1 cellular context compared by ENCODE assay signal in genomic region chr1:181089777-181090505, GRCh38.
TF ChIP-seq lines count a peak whose summit lies in the region.

No MANE protein-coding gene starts in this region.

TF ChIP-seq in K562, 482 proteins besides CTCF, POLR2A, EP300 and RAD21 (continued from another document and continues in another):
- TF ChIP-seq MITF (IDR thresholded peaks at IDR 0.05), result 0 out of 2 replicates have a peak, but pooled peaks have one; percentile 6
- 0 out of 2 replicates have a peak, but pooled peaks have one; percentile 38 for TF ChIP-seq CREM (IDR thresholded peaks at IDR 0.05; ENCODE audit: low read depth)
- no peak for TF ChIP-seq HMBOX1 (IDR thresholded peaks at IDR 0.05)
- TF ChIP-seq STAT5B (CRISPR knock-in tag; IDR thresholded peaks at IDR 0.05), result no peak
- peak; percentile 68 for TF ChIP-seq NFIC (IDR thresholded peaks at IDR 0.05)
- peak in 1 of 2 experiments; percentile 67; a peak in 2 of 4 replicates for TF ChIP-seq MNT (conservative IDR thresholded peaks at IDR 0.05)
- TF ChIP-seq ZFP1 (CRISPR knock-in tag; IDR thresholded peaks at IDR 0.05), result peak; percentile 52; the same call in 1 of the 2 replicates
- no peak for TF ChIP-seq ZBTB12 (CRISPR knock-in tag; IDR thresholded peaks at IDR 0.05)
- TF ChIP-seq TBL1XR1 (IDR thresholded peaks at IDR 0.05; ENCODE audit: low read length in 2 of 2), result peak; percentile 28 to 71; a peak in 2 of 4 replicates
- no peak for TF ChIP-seq ZNF695 (CRISPR knock-in tag; IDR thresholded peaks at IDR 0.05)
- peak; percentile 61 for TF ChIP-seq MAX (CRISPR knock-in tag; IDR thresholded peaks at IDR 0.05)
- TF ChIP-seq E2F5 (CRISPR knock-in tag; IDR thresholded peaks at IDR 0.05), result peak; percentile 69; the same call in 1 of the 2 replicates
- TF ChIP-seq ZNF740 (CRISPR knock-in tag; IDR thresholded peaks at IDR 0.05), result 0 out of 2 replicates have a peak, but pooled peaks have one; percentile 4
- no peak for TF ChIP-seq ZNF740 (tag; IDR thresholded peaks at IDR 0.05)
- TF ChIP-seq HDAC6 (IDR thresholded peaks at IDR 0.05; ENCODE audit: low read depth, low read length), result 0 out of 2 replicates have a peak, but pooled peaks have one; percentile 39
- peak; percentile 37; the same call in 1 of the 2 replicates for TF ChIP-seq DMBX1 (CRISPR knock-in tag; IDR thresholded peaks at IDR 0.05; ENCODE audit: borderline replicate concordance)
- 0 out of 2 replicates have a peak, but pooled peaks have one; percentile 29 for TF ChIP-seq ZNF583 (CRISPR knock-in tag; IDR thresholded peaks at IDR 0.05)
- peak; percentile 24 for TF ChIP-seq SMAD1 (IDR thresholded peaks at IDR 0.05; ENCODE audit: low read depth, low read length, partially characterized antibody)
- no peak for TF ChIP-seq ATF1 (CRISPR knock-in tag; IDR thresholded peaks at IDR 0.05)
- TF ChIP-seq ATF1 (tag; IDR thresholded peaks at IDR 0.05), result peak; percentile 38
- peak; percentile 76; the same call in 1 of the 2 replicates for TF ChIP-seq FOXP4 (CRISPR knock-in tag; IDR thresholded peaks at IDR 0.05; ENCODE audit: borderline replicate concordance)
- TF ChIP-seq ZBTB49 (CRISPR knock-in tag; IDR thresholded peaks at IDR 0.05; ENCODE audit: borderline replicate concordance), result peak; percentile 87
- peak; percentile 94 for TF ChIP-seq RBM22 (IDR thresholded peaks at IDR 0.05; ENCODE audit: low read depth, low read length, poor library complexity, severe bottlenecking)
- TF ChIP-seq TARDBP (IDR thresholded peaks at IDR 0.05), result 0 out of 2 replicates have a peak, but pooled peaks have one; percentile 15
- TF ChIP-seq SMC3 (conservative IDR thresholded peaks at IDR 0.05; ENCODE audit: insufficient read depth, low read depth, low read length), result 0 out of 2 replicates have a peak, but pooled peaks have one; percentile 3
- TF ChIP-seq PHF20 (IDR thresholded peaks at IDR 0.05; ENCODE audit: partially characterized antibody), result no peak
- TF ChIP-seq GABPB1 (CRISPR knock-in tag; IDR thresholded peaks at IDR 0.05), result peak; percentile 55
- TF ChIP-seq ZNF274 (IDR thresholded peaks at IDR 0.05; ENCODE audit: borderline replicate concordance, low read depth, low read length), result no peak
- TF ChIP-seq MAZ (CRISPR knock-in tag; conservative IDR thresholded peaks at IDR 0.05 in 1 of 2, IDR thresholded peaks at IDR 0.05 in 1 of 2), result peak; percentile 77 to 83
- TF ChIP-seq TBP (optimal IDR thresholded peaks at IDR 0.05; ENCODE audit: low read depth, low read length), result peak; percentile 38
- TF ChIP-seq CHD1 (IDR thresholded peaks at IDR 0.05; ENCODE audit: low read length), result no peak
- TF ChIP-seq SRF (CRISPR knock-in tag; IDR thresholded peaks at IDR 0.05), result peak in 1 of 2 experiments; percentile 52; a peak in 1 of 4 replicates
- TF ChIP-seq CTBP1 (IDR thresholded peaks at IDR 0.05; ENCODE audit: borderline replicate concordance), result peak; percentile 82
- TF ChIP-seq KDM5B (IDR thresholded peaks at IDR 0.05; ENCODE audit: insufficient replicate concordance, low read depth, low read length), result peak; percentile 39
- TF ChIP-seq BRD9 (IDR thresholded peaks at IDR 0.05; ENCODE audit: low read depth, partially characterized antibody), result no peak
- TF ChIP-seq MYC (IDR thresholded peaks at IDR 0.05; ENCODE audit: low read depth, low read length), result peak; percentile 67
- TF ChIP-seq MYC (CRISPR knock-in tag; IDR thresholded peaks at IDR 0.05; ENCODE audit: borderline replicate concordance, low read depth), result no peak; the same call in 1 of the 2 replicates
- peak; percentile 20; the same call in 1 of the 2 replicates for TF ChIP-seq CBFA2T3 (IDR thresholded peaks at IDR 0.05)
- TF ChIP-seq FOXM1 (IDR thresholded peaks at IDR 0.05; ENCODE audit: low read depth), result no peak
- no peak for TF ChIP-seq FOXM1 (CRISPR knock-in tag; IDR thresholded peaks at IDR 0.05; ENCODE audit: low read depth)
- TF ChIP-seq BCOR (IDR thresholded peaks at IDR 0.05), result peak; percentile 27; the same call in 1 of the 2 replicates
- peak; percentile 45 for TF ChIP-seq ARID1B (IDR thresholded peaks at IDR 0.05)
- peak; percentile 65 for TF ChIP-seq ELF1 (tag; IDR thresholded peaks at IDR 0.05)
- peak; percentile 28; the same call in 1 of the 2 replicates for TF ChIP-seq ZNF592 (IDR thresholded peaks at IDR 0.05)
- peak in 1 of 2 experiments; percentile 78; a peak in 2 of 4 replicates for TF ChIP-seq HDAC1 (IDR thresholded peaks at IDR 0.05)
